ENCODE assay signal across 24 cellular contexts in genomic region chr20:59564171-59564570, GRCh38. TPM values are rescaled to one million over a fixed set of nuclear protein-coding genes. Genes with fewer than 3 reads are reported as not detected.
"Had no signal": no experiment of that assay in that cellular context is flagged by ENCODE, and none has a peak within 500 bp of the region (broad histone marks: within the 10 kb centered on the region; RNA-seq: fewer than 3 reads in every experiment).

No MANE protein-coding gene starts in this region.

- H3K9me3 ChIP-seq: mucosa of descending colon, prostate gland, right atrium auricular region, tibial artery had no signal

- H3K27me3 ChIP-seq: brain microvascular endothelial cell, right atrium auricular region had no signal

- ATAC-seq: activated CD8-positive, alpha-beta memory T cell treated with anti-CD3 and anti-CD28 coated beads, Interleukin-2, amount 10 ng/mL, durations not matched to agents 7 days and 5 days; activated T-helper 17 cell treated with anti-CD3 and anti-CD28 coated beads, Interleukin-2, amount 50 U/mL, for 72 hours; left ventricle myocardium superior; mucosa of descending colon had no signal

- DNase-seq: activated CD4-positive, alpha-beta memory T cell treated with anti-CD3 and anti-CD28 coated beads, Interleukin-2, amount 10 ng/mL, durations not matched to agents 7 days and 5 days; activated CD4-positive, alpha-beta T cell treated with anti-CD3 and anti-CD28 coated beads for 48 hours; activated CD4-positive, CD25-positive, alpha-beta regulatory T cell; activated CD8-positive, alpha-beta memory T cell treated with anti-CD3 and anti-CD28 coated beads, Interleukin-2, amount 10 ng/mL, durations not matched to agents 7 days and 5 days; activated naive CD4-positive, alpha-beta T cell treated with anti-CD3 and anti-CD28 coated beads, Interleukin-2, amount 10 ng/mL, durations not matched to agents 7 days and 5 days; activated T-cell treated with anti-CD3 and anti-CD28 coated beads, Interleukin-2, amount 50 U/mL, for 1 hour; aorta; brain microvascular endothelial cell; central memory CD4-positive, alpha-beta T cell; erythroblast; left ventricle myocardium superior; mucosa of descending colon; naive B cell; stimulated activated CD4-positive, alpha-beta T cell treated with anti-CD3 and anti-CD28 coated beads, Interleukin-2, amount 100 ng/mL, for 24 hours; stimulated activated naive CD4-positive, alpha-beta T cell treated with Interleukin-2 at 50 U/mL for 16 hours; substantia nigra; T1000; tibial artery had no signal

- H3K4me3 ChIP-seq: mucosa of descending colon, prostate gland, right atrium auricular region, tibial artery had no signal

- H3K4me1 ChIP-seq: prostate gland, right atrium auricular region, tibial artery had no signal

- FAIRE-seq: colon, endometrium, frontal cortex had no signal

- H3K27ac ChIP-seq: brain microvascular endothelial cell, prostate gland, right atrium auricular region, tibial artery had no signal

- H3K36me3 ChIP-seq: brain microvascular endothelial cell, prostate gland, right atrium auricular region, tibial artery had no signal

RNA-seq across cellular contexts. Expression of gene PHACTR3, which starts 40.2 kb away (rescaled TPM):
- total RNA-seq: activated CD4-positive, alpha-beta memory T cell treated with anti-CD3 and anti-CD28 coated beads, Interleukin-2, amount 10 ng/mL, durations not matched to agents 7 days and 5 days; activated CD8-positive, alpha-beta memory T cell treated with anti-CD3 and anti-CD28 coated beads, Interleukin-2, amount 10 ng/mL, durations not matched to agents 7 days and 5 days; activated T-helper 17 cell treated with anti-CD3 and anti-CD28 coated beads, Interleukin-2, amount 50 U/mL, for 72 hours had no signal
- polyA plus RNA-seq: aorta had no signal
